12 cellular contexts compared by ENCODE assay signal in the genomic region with DNA sequence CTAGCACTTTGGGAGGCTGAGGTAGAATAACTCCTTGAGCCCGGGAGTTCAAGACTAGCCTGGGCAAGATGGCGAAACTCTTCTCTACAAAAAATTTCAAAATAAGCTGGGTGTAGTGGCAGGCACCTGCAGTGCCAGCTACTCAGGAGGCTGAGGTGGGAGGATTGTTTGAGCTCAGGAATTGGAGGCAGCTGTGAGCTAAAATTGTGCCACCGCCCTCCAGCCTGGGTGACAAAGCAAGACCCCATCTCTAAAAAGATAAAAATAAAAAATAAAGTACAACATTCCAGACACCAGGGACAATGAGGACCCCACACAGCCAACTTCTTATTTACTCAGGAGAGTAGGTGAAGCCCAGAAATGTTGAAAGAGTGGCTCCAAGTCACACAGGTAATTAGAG.
"Had no signal": no experiment of that assay in that cellular context is flagged by ENCODE, and none has a peak within 500 bp of the region (broad histone marks: within the 10 kb centered on the region; RNA-seq: fewer than 3 reads in every experiment).

No MANE protein-coding gene starts in this region.

- H3K36me3 ChIP-seq: lower lobe of right lung, prostate gland had no signal

- H3K9me3 ChIP-seq: lower lobe of right lung, prostate gland had no signal

- DNase-seq: activated CD4-positive, alpha-beta T cell treated with anti-CD3 and anti-CD28 coated beads for 36 hours; activated CD4-positive, alpha-beta T cell treated with anti-CD3 and anti-CD28 coated beads, Interleukin-2, amount 50 U/mL, for 48 hours; hypothalamus; islet precursor cell; lower lobe of right lung; midbrain; right cardiac atrium; stimulated activated CD4-positive, alpha-beta T cell treated with anti-CD3 and anti-CD28 coated beads, Interleukin-4, amount 100 ng/mL, for 4 hours had no signal

- H3K27ac ChIP-seq: lower lobe of right lung, prostate gland had no signal

- ATAC-seq: activated CD4-positive, alpha-beta T cell treated with anti-CD3 and anti-CD28 coated beads for 36 hours; lower lobe of right lung; right cardiac atrium; stimulated activated memory B cell treated with anti-CD40 and anti-IgM and Interleukin-4, amounts not matched to agents 10 μg/mL and 1 μg/mL and 100 μg/mL, for 72 hours had no signal

- H3K4me3 ChIP-seq: lower lobe of right lung, prostate gland had no signal

- FAIRE-seq: TTC549, urothelium cell line had no signal

- H3K4me1 ChIP-seq: prostate gland had no signal
